2 cellular contexts compared by ENCODE assay signal in the genomic region with DNA sequence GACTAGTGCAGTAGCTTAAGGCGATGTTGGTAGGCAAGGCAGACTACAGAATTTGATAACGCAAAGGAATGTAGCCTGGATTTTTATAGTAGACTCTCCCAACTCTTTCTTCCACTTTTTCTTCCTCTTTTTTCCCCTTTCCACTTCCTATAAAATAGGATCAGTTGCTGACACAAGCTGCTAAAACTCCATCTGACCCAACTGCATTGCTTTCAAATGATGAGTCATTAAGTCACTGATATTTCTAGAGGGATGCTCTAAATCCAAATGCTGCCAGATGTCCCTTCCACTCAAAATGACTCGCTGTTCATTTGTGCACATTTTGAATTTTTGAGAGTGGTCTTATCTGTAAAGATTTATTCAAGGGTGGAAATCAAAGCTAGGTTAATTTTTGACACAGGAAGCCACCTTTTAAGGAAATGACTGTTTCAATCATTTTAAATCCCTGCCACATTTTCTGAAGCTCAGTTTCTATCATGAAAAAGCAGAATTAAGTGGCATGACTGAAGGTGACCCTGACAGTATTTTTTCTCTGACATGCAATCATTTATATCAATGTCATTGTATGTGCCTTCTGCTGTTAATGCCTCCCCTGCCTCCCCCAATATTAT.
A peak's percentile ranks its signal among the peaks of the same experiment; 100 is the strongest.
TF ChIP-seq lines count a peak whose summit lies in the region.

No MANE protein-coding gene starts in this region.

TF ChIP-seq in A549, 52 proteins besides CTCF, POLR2A, EP300 and RAD21:
- TF ChIP-seq FOSL2 (IDR thresholded peaks at IDR 0.05) (no peak), FOSL2 (CRISPR knock-in tag; IDR thresholded peaks at IDR 0.05) (peak; percentile 44; the same call in 1 of the 2 replicates), HOXB13 (CRISPR knock-in tag; IDR thresholded peaks at IDR 0.05; ENCODE audit: low read depth) (no peak), CBX2 (IDR thresholded peaks at IDR 0.05; ENCODE audit: borderline replicate concordance, low read depth) (no peak), ZNF302 (CRISPR knock-in tag; IDR thresholded peaks at IDR 0.05) (no peak)
- TF ChIP-seq, protein P1, sequence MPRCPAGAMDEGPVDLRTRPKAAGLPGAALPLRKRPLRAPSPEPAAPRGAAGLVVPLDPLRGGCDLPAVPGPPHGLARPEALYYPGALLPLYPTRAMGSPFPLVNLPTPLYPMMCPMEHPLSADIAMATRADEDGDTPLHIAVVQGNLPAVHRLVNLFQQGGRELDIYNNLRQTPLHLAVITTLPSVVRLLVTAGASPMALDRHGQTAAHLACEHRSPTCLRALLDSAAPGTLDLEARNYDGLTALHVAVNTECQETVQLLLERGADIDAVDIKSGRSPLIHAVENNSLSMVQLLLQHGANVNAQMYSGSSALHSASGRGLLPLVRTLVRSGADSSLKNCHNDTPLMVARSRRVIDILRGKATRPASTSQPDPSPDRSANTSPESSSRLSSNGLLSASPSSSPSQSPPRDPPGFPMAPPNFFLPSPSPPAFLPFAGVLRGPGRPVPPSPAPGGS (IDR thresholded peaks at IDR 0.05): no peak

TF ChIP-seq in GM12878, 131 proteins besides CTCF, POLR2A, EP300 and RAD21:
- TF ChIP-seq JUNB (IDR thresholded peaks at IDR 0.05): peak; percentile 24; the same call in 1 of the 2 replicates
- TF ChIP-seq NFIC (IDR thresholded peaks at IDR 0.05; ENCODE audit: low read depth, low read length): 0 out of 2 replicates have a peak, but pooled peaks have one; percentile 13
- TF ChIP-seq, protein P2, sequence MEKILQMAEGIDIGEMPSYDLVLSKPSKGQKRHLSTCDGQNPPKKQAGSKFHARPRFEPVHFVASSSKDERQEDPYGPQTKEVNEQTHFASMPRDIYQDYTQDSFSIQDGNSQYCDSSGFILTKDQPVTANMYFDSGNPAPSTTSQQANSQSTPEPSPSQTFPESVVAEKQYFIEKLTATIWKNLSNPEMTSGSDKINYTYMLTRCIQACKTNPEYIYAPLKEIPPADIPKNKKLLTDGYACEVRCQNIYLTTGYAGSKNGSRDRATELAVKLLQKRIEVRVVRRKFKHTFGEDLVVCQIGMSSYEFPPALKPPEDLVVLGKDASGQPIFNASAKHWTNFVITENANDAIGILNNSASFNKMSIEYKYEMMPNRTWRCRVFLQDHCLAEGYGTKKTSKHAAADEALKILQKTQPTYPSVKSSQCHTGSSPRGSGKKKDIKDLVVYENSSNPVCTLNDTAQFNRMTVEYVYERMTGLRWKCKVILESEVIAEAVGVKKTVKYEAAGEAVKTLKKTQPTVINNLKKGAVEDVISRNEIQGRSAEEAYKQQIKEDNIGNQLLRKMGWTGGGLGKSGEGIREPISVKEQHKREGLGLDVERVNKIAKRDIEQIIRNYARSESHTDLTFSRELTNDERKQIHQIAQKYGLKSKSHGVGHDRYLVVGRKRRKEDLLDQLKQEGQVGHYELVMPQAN (conservative IDR thresholded peaks at IDR 0.05): no peak
- TF ChIP-seq, protein P3, sequence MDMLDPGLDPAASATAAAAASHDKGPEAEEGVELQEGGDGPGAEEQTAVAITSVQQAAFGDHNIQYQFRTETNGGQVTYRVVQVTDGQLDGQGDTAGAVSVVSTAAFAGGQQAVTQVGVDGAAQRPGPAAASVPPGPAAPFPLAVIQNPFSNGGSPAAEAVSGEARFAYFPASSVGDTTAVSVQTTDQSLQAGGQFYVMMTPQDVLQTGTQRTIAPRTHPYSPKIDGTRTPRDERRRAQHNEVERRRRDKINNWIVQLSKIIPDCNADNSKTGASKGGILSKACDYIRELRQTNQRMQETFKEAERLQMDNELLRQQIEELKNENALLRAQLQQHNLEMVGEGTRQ (IDR thresholded peaks at IDR 0.05; ENCODE audit: borderline replicate concordance, low read depth, low read length): no peak
- TF ChIP-seq, protein P4, sequence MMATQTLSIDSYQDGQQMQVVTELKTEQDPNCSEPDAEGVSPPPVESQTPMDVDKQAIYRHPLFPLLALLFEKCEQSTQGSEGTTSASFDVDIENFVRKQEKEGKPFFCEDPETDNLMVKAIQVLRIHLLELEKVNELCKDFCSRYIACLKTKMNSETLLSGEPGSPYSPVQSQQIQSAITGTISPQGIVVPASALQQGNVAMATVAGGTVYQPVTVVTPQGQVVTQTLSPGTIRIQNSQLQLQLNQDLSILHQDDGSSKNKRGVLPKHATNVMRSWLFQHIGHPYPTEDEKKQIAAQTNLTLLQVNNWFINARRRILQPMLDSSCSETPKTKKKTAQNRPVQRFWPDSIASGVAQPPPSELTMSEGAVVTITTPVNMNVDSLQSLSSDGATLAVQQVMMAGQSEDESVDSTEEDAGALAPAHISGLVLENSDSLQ (IDR thresholded peaks at IDR 0.05): peak; percentile 9; the same call in 1 of the 2 replicates
